ENCODE assay signal across 1 cellular context in genomic region chr6:10722570-10722819, GRCh38.
TF ChIP-seq lines count a peak whose summit lies in the region.

No MANE protein-coding gene starts in this region.

TF ChIP-seq in SK-N-SH treated with all-trans-retinoic acid at 6 μM for 48 hours, 23 proteins besides CTCF, POLR2A, EP300 and RAD21 (continued from another document):
- no peak for TF ChIP-seq RARB (CRISPR knock-in tag; IDR thresholded peaks at IDR 0.05)
- no peak for TF ChIP-seq BACH2 (CRISPR knock-in tag; IDR thresholded peaks at IDR 0.05; ENCODE audit: borderline replicate concordance)
- TF ChIP-seq PPARA (CRISPR knock-in tag; IDR thresholded peaks at IDR 0.05; ENCODE audit: borderline replicate concordance), result no peak
- no peak for TF ChIP-seq ZNF70 (CRISPR knock-in tag; IDR thresholded peaks at IDR 0.05)
- TF ChIP-seq ZFP30 (CRISPR knock-in tag; IDR thresholded peaks at IDR 0.05), result no peak
- no peak for TF ChIP-seq TSHZ2 (CRISPR knock-in tag; IDR thresholded peaks at IDR 0.05)
- TF ChIP-seq SNAI2 (CRISPR knock-in tag; IDR thresholded peaks at IDR 0.05), result no peak
- TF ChIP-seq ISL1 (CRISPR knock-in tag; IDR thresholded peaks at IDR 0.05), result no peak
- TF ChIP-seq GLIS3 (CRISPR knock-in tag; IDR thresholded peaks at IDR 0.05), result no peak
- TF ChIP-seq PATZ1 (CRISPR knock-in tag; IDR thresholded peaks at IDR 0.05; ENCODE audit: borderline replicate concordance), result no peak
